15 cellular contexts compared by ENCODE assay signal in genomic region chr22:37753746-37754145, GRCh38. TPM values are rescaled to one million over a fixed set of nuclear protein-coding genes. Genes with fewer than 3 reads are reported as not detected.
A peak's percentile ranks its signal among the peaks of the same experiment; 100 is the strongest.
DNase-seq lines count a peak whose midpoint lies in the region; ATAC-seq and TF ChIP-seq lines count a peak whose summit lies in the region.
"Had no signal": no experiment of that assay in that cellular context is flagged by ENCODE, and none has a peak within 500 bp of the region (broad histone marks: within the 10 kb centered on the region; RNA-seq: fewer than 3 reads in every experiment).

No MANE protein-coding gene starts in this region.

- H3K4me1 ChIP-seq in lung (ENCODE audit: control insufficient read depth in 2 of 2, insufficient read depth in 2 of 2, low read length in 2 of 2) (peaks cover 24 to 42% of the 10 kb centered on the region in 2 donors), upper lobe of left lung (peaks cover 59 to 64% (median 60%) of the 10 kb centered on the region in 4 donors)

- DNase-seq in M059J (ENCODE audit: low read depth) (peak; percentile 59), coronary artery (ENCODE audit: low spot score) (no peak), lung (ENCODE audit: low spot score) (no peak), upper lobe of left lung (peak in 1 of 2 donors; percentile 56), lower leg skin (ENCODE audit: low spot score in 2 of 2) (no peak)
- DNase-seq: activated CD4-positive, alpha-beta T cell treated with anti-CD3 and anti-CD28 coated beads, Interleukin-2, amount 50 U/mL, for 48 hours; CD4-positive, alpha-beta T cell; H7; midbrain; NCI-H446 treated with DMSO at 0.1 percent for 48 hours; psoas muscle; stimulated activated CD4-positive, alpha-beta T cell treated with anti-CD3 and anti-CD28 coated beads, Interleukin-4, amount 100 ng/mL, for 24 hours; stimulated activated naive CD4-positive, alpha-beta T cell had no signal

- H3K4me3 ChIP-seq in coronary artery (no peak overlapping the region), lung (no peak overlapping the region), upper lobe of left lung (no peak overlapping the region), lower leg skin (ENCODE audit: low read depth, poor library complexity, severe bottlenecking) (no peak overlapping the region)
- H3K4me3 ChIP-seq: psoas muscle had no signal

- TF ChIP-seq EP300 in upper lobe of left lung (IDR thresholded peaks at IDR 0.05): no peak

- TF ChIP-seq POLR2A in upper lobe of left lung (IDR thresholded peaks at IDR 0.05) (no peak), lower leg skin (IDR thresholded peaks at IDR 0.05) (no peak)

- no peak for TF ChIP-seq CTCF in coronary artery (IDR thresholded peaks at IDR 0.05)
- TF ChIP-seq CTCF in lung (IDR thresholded peaks at IDR 0.05; ENCODE audit: control extremely low read depth, extremely low read depth): no peak
- TF ChIP-seq CTCF in upper lobe of left lung (IDR thresholded peaks at IDR 0.05): no peak
- TF ChIP-seq CTCF in lower leg skin (IDR thresholded peaks at IDR 0.05): no peak

- H3K9me3 ChIP-seq in lung (ENCODE audit: control insufficient read depth in 2 of 2, insufficient read depth in 1 of 2, low read length in 1 of 2): no peaks in the 10 kb centered on the region
- no peaks in the 10 kb centered on the region for H3K9me3 ChIP-seq in upper lobe of left lung
- H3K9me3 ChIP-seq: psoas muscle had no signal

- intact Hi-C loops in lower leg skin (cut with DNase I; ENCODE audit: low total_unique reads): no loop called here

- peak overlapping the region; percentile 5 to 67 for H3K27ac ChIP-seq in coronary artery
- H3K27ac ChIP-seq in lung (ENCODE audit: low read depth in 1 of 2, low read length in 1 of 2): peak overlapping the region; percentile 29 to 99
- peak overlapping the region; percentile 13 to 100 (median 99) for H3K27ac ChIP-seq in upper lobe of left lung

- H3K27me3 ChIP-seq in lung (ENCODE audit: control insufficient read depth, insufficient read depth) (no peaks in the 10 kb centered on the region), upper lobe of left lung (no peaks in the 10 kb centered on the region)

- ATAC-seq in lung (ENCODE audit: insufficient read depth, low FRiP score) (no peak), upper lobe of left lung (ENCODE audit: low FRiP score in 2 of 2) (no peak), HG03135 (IDR thresholded peaks at IDR 0.05; ENCODE audit: unreplicated experiment) (no peak), GM21723 (IDR thresholded peaks at IDR 0.05; ENCODE audit: unreplicated experiment) (no peak)
- ATAC-seq: psoas muscle had no signal

- WGBS in lung, 2 donors: 81 to 82% methylated on average over 10 of the region's 10 CpGs
- WGBS in upper lobe of left lung, 2 donors: 77 to 86% methylated on average over 10 of the region's 10 CpGs
- 82 to 84% methylated on average over 10 of the region's 10 CpGs for WGBS in lower leg skin, 2 donors

- H3K36me3 ChIP-seq in lung (ENCODE audit: control insufficient read depth in 2 of 2, insufficient read depth in 2 of 2, low read length in 2 of 2) (peaks cover 0 to 45% of the 10 kb centered on the region in 2 donors), upper lobe of left lung (peaks cover 6 to 53% (median 44%) of the 10 kb centered on the region in 4 donors)

RNA-seq across cellular contexts. Expression of gene GCAT, which starts 54.0 kb away (rescaled TPM):
- total RNA-seq in M059J (2014; rRNA removed; shearing (Covaris generic)): 18.3 and 26.4 TPM in 2 replicates
- total RNA-seq in lung (10 to 100 TPM; 11.7 to 17.2 TPM), upper lobe of left lung (10 to 100 TPM in 2 of 6 donors, 1 to 10 TPM in 4; 2.7 to 16.7 (median 7.5) TPM), lower leg skin (10 to 100 TPM; 12.5 to 20.4 (median 16.2) TPM)
- polyA plus RNA-seq in lung: 10 to 100 TPM in 1 of 2 donors, 1 to 10 TPM in 1; 9.3 to 31.1 TPM

RNA-seq across cellular contexts. Expression of gene TRIOBP, which starts 56.9 kb away (rescaled TPM):
- 42.5 and 68.1 TPM in 2 replicates for total RNA-seq in M059J (2014; rRNA removed; shearing (Covaris generic))
- total RNA-seq in lung: 100 to 1,000 TPM in 1 of 2 donors, 10 to 100 TPM in 1; 99.3 to 105 TPM
- polyA plus RNA-seq in lung: 10 to 100 TPM; 37.1 to 70.7 TPM
- total RNA-seq in upper lobe of left lung: 100 to 1,000 TPM in 4 of 6 donors, 10 to 100 TPM in 2; 76.5 to 151 (median 113) TPM
- 10 to 100 TPM; 45.3 to 86.4 (median 65.1) TPM for total RNA-seq in lower leg skin

Comparison
In these comparisons a context has a peak if more than half of its experiments do, and no peak if none do; other contexts are left out.
1. H3K27ac ChIP-seq: peak in every context shown above with its lines; median percentile 99 in upper lobe of left lung; 64 in lung; 36 in coronary artery.